Comparison of ENCODE assay signal across 8 cellular contexts in the genomic region with DNA sequence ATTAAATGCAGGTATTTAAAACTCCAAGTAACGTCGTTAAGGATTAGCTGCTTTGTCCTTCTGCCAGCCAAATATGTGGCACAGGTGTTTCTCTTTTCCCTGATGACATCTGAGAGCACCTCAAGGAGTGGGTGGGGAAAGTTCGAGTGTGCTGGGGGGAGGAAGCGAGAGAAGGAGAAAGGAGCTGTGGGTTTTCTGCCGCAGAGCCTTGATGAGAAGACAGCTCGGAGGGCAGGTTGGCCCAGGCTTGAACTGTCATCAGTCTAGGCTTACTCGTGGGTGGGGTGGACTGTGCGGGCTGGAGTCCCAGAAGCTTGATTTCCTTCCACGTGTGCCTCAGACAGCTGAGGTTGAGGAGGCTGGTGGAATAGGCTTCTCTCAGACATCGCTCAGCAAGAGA. TPM values are rescaled to one million over a fixed set of nuclear protein-coding genes. Genes with fewer than 3 reads are reported as not detected.
A peak's percentile ranks its signal among the peaks of the same experiment; 100 is the strongest.
DNase-seq lines count a peak whose midpoint lies in the region; ATAC-seq and TF ChIP-seq lines count a peak whose summit lies in the region.

No MANE protein-coding gene starts in this region.

- H3K79me2 ChIP-seq in hepatocyte, result peaks cover 40% of the 10 kb centered on the region

- H3K4me1 Mint-ChIP-seq in activated CD4-positive, alpha-beta memory T cell treated with anti-CD3 and anti-CD28 coated beads, Interleukin-2, amount 10 ng/mL, durations not matched to agents 7 days and 5 days, result peaks cover 94% of the 10 kb centered on the region

- H3K9me3 ChIP-seq in hepatocyte (ENCODE audit: low read depth) (no peaks in the 10 kb centered on the region), spleen (no peaks in the 10 kb centered on the region)

- peak overlapping the region; percentile 61 for H3K27ac Mint-ChIP-seq in activated CD4-positive, alpha-beta memory T cell treated with anti-CD3 and anti-CD28 coated beads, Interleukin-2, amount 10 ng/mL, durations not matched to agents 7 days and 5 days

- H2AFZ ChIP-seq in hepatocyte, result no peak overlapping the region

- peaks cover 33% of the 10 kb centered on the region for H3K4me1 ChIP-seq in hepatocyte (ENCODE audit: insufficient read depth)
- peaks cover 13 to 100% (median 63%) of the 10 kb centered on the region in 6 donors for H3K4me1 ChIP-seq in spleen

- H3K4me3 ChIP-seq in hepatocyte (no peak overlapping the region), spleen (no peak overlapping the region)

- H3K27me3 Mint-ChIP-seq in activated CD4-positive, alpha-beta memory T cell treated with anti-CD3 and anti-CD28 coated beads, Interleukin-2, amount 10 ng/mL, durations not matched to agents 7 days and 5 days, result no peaks in the 10 kb centered on the region

- no peaks in the 10 kb centered on the region for H3K27me3 ChIP-seq in hepatocyte
- H3K27me3 ChIP-seq in spleen (replicated peaks in 1 of 7), result no peaks in the 10 kb centered on the region

- intact Hi-C loops in spleen (cut with DNase I; ENCODE audit: low total_unique reads) (no loop called here), left ventricle myocardium superior (cut with micrococcal nuclease) (no loop called here)

- H3K4me2 ChIP-seq in hepatocyte, result peak overlapping the region; percentile 60

- POLR2A ChIA-PET in activated CD4-positive, alpha-beta memory T cell treated with anti-CD3 and anti-CD28 coated beads, Interleukin-2, amount 10 ng/mL, durations not matched to agents 7 days and 5 days (lab: Charles Lee), result interaction anchor here (0.7 to 11.2 kb wide), 7 partner anchors 10 to 176 kb away, joined by 3 to 187 read pairs (median 8); partner anchors contain the start of genes SC5D, SORL1 and SORL1-AS1

- no peaks in the 10 kb centered on the region for H4K20me1 ChIP-seq in hepatocyte (ENCODE audit: insufficient read depth, poor library complexity, severe bottlenecking)

- CTCF ChIA-PET in activated CD4-positive, alpha-beta memory T cell treated with anti-CD3 and anti-CD28 coated beads, Interleukin-2, amount 10 ng/mL, durations not matched to agents 7 days and 5 days (lab: Charles Lee), result interaction anchor here (0.6 to 9.8 kb wide), 7 partner anchors 10 to 148 kb away, joined by 3 to 91 read pairs (median 5); partner anchors contain the start of genes SORL1 and SORL1-AS1

- H3K27ac ChIP-seq in hepatocyte, result peak overlapping the region; percentile 90
- H3K27ac ChIP-seq in spleen, result peak overlapping the region in 3 of 8 donors; percentile 26 to 70 (median 46)

- H3K36me3 ChIP-seq in hepatocyte (replicated peaks; ENCODE audit: insufficient read depth, low read depth) (no peaks in the 10 kb centered on the region), spleen (peaks cover 0 to 28% (median 4%) of the 10 kb centered on the region in 6 donors)

- peak; percentile 65 for DNase-seq in GM19240 (ENCODE audit: insufficient read length, low spot score)
- DNase-seq in activated CD4-positive, alpha-beta memory T cell treated with anti-CD3 and anti-CD28 coated beads, Interleukin-2, amount 10 ng/mL, durations not matched to agents 7 days and 5 days, result peak; percentile 75
- DNase-seq in hepatocyte (ENCODE audit: low spot score), result no peak
- peak; percentile 67 to 80 (median 71) for DNase-seq in stimulated activated naive CD4-positive, alpha-beta T cell (lab: John Stamatoyannopoulos, UW)
- no peak for DNase-seq in NCI-H128 (lab: John Stamatoyannopoulos, UW; ENCODE audit: unreplicated experiment)
- no peak for DNase-seq in spleen
- no peak for DNase-seq in left ventricle myocardium superior

- no peaks in the 10 kb centered on the region for H3K9me2 ChIP-seq in hepatocyte (replicated peaks; ENCODE audit: insufficient read depth)

- WGBS in hepatocyte (ENCODE audit: low lambda C conversion rate, missing lambda C conversion rate), result 65% methylated on average over 10 of the region's 10 CpGs
- WGBS in spleen, 5 donors, result 22 to 39% (median 37%) methylated on average over 10 of the region's 10 CpGs

- peak overlapping the region; percentile 25 for H3K4me3 Mint-ChIP-seq in activated CD4-positive, alpha-beta memory T cell treated with anti-CD3 and anti-CD28 coated beads, Interleukin-2, amount 10 ng/mL, durations not matched to agents 7 days and 5 days

- H3K9me3 Mint-ChIP-seq in activated CD4-positive, alpha-beta memory T cell treated with anti-CD3 and anti-CD28 coated beads, Interleukin-2, amount 10 ng/mL, durations not matched to agents 7 days and 5 days, result no peaks in the 10 kb centered on the region

- TF ChIP-seq CTCF in hepatocyte (IDR thresholded peaks at IDR 0.05; ENCODE audit: poor library complexity) (no peak), spleen (IDR thresholded peaks at IDR 0.05 in 8 of 11, conservative IDR thresholded peaks at IDR 0.05 in 3 of 11) (no peak)

- ATAC-seq in HG03280 (IDR thresholded peaks at IDR 0.05; ENCODE audit: unreplicated experiment) (peak; percentile 54), left ventricle myocardium superior (no peak)

- TF ChIP-seq POLR2A in spleen (IDR thresholded peaks at IDR 0.05), result no peak

- peaks cover 50% of the 10 kb centered on the region for H3K36me3 Mint-ChIP-seq in activated CD4-positive, alpha-beta memory T cell treated with anti-CD3 and anti-CD28 coated beads, Interleukin-2, amount 10 ng/mL, durations not matched to agents 7 days and 5 days (ENCODE audit: low read depth)

RNA-seq across cellular contexts. Expression of gene SORL1, which starts 15.9 kb away (rescaled TPM):
- 100 to 1,000 TPM; 115 to 116 TPM for total RNA-seq in activated CD4-positive, alpha-beta memory T cell treated with anti-CD3 and anti-CD28 coated beads, Interleukin-2, amount 10 ng/mL, durations not matched to agents 7 days and 5 days
- 26.5 and 29.2 TPM in 2 replicates for total RNA-seq in hepatocyte
- polyA plus RNA-seq in hepatocyte, result 13.5 and 14.9 TPM in 2 replicates
- total RNA-seq in spleen, result 100 to 1,000 TPM; 111 to 328 (median 188) TPM
- 1 to 10 TPM; 3.8 to 5.4 (median 5.0) TPM for polyA plus RNA-seq in spleen
- total RNA-seq in left ventricle myocardium superior, result 11.9 TPM

Comparison
In these comparisons a context has a peak if more than half of its experiments do, and no peak if none do; other contexts are left out.
1. DNase-seq: peak in GM19240 (single experiment), activated CD4-positive, alpha-beta memory T cell treated with anti-CD3 and anti-CD28 coated beads, Interleukin-2, amount 10 ng/mL, durations not matched to agents 7 days and 5 days (single experiment) and stimulated activated naive CD4-positive, alpha-beta T cell (6 of 6); none in hepatocyte (single experiment), NCI-H128 (single experiment), spleen (single experiment) and left ventricle myocardium superior (single experiment).